ENCODE assay signal across 8 cellular contexts in the genomic region with DNA sequence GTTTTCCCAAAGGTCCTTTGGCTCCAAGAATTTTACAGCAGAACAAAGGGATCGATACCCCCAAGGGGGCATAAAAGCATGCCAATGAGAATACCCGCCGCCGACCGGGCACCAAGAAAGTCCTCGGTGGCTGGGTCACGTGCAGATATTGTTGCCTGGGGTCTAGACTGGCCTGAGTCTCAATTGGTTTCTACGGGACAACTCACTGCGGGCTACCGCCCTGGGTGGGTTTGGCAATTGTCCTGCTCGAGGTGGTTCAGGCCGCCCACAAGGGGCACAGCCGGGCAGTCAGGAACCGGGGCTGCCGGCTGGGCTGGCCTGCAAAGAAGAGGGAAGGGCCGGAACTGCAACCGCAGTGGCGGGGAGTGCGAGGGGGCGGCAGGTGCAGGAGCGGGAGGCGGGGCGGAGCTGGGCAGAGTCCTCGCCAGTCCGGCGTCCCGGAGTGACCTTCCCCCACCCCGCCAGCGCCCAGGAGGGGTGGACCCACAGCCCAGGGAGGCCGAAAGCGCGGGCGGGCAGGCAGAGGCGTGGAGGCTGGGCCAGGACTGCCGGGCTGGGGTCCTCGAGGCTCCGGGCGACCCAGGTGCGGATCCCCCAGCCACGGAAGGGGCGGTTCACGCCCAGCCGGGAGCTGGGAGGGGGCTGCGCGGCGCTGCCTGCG. TPM values are rescaled to one million over a fixed set of nuclear protein-coding genes. Genes with fewer than 3 reads are reported as not detected.
DNase-seq lines count a peak whose midpoint lies in the region; ATAC-seq and TF ChIP-seq lines count a peak whose summit lies in the region.

No MANE protein-coding gene starts in this region.

- H3K9me3 Mint-ChIP-seq in endodermal cell, result no peaks in the 10 kb centered on the region

- H3K36me3 ChIP-seq in ACC112 (ENCODE audit: insufficient read depth, low read length) (no peaks in the 10 kb centered on the region), endodermal cell (ENCODE audit: control insufficient read depth, insufficient read depth, low read length) (no peaks in the 10 kb centered on the region), tibial artery (no peaks in the 10 kb centered on the region)

- TF ChIP-seq CTCF in GM12865 (IDR thresholded peaks at IDR 0.05; ENCODE audit: insufficient read depth, low read depth, low read length, missing control alignments) (no peak), WI38 (IDR thresholded peaks at IDR 0.05; ENCODE audit: low read depth, low read length) (no peak), endodermal cell (conservative IDR thresholded peaks at IDR 0.05) (no peak), tibial artery (IDR thresholded peaks at IDR 0.05) (no peak)

- H3K4me1 ChIP-seq in ACC112 (ENCODE audit: control insufficient read depth, insufficient read depth, low read length, unreplicated experiment) (peaks cover 25% of the 10 kb centered on the region), endodermal cell (ENCODE audit: control insufficient read depth, insufficient read depth, low read length) (peaks cover 8% of the 10 kb centered on the region), tibial artery (peaks cover 0 to 46% (median 24%) of the 10 kb centered on the region in 4 donors)

- H3K9me3 ChIP-seq in endodermal cell (ENCODE audit: control insufficient read depth, low read length) (no peaks in the 10 kb centered on the region), tibial artery (no peaks in the 10 kb centered on the region)

- H3K27ac ChIP-seq in ACC112 (ENCODE audit: low read depth, low read length), result no peak overlapping the region
- H3K27ac ChIP-seq in endodermal cell (ENCODE audit: low read depth, low read length), result peak overlapping the region; percentile 96
- H3K27ac ChIP-seq in tibial artery, result peak overlapping the region; percentile 67 to 74

- peak overlapping the region; percentile 74 for H2AFZ ChIP-seq in ACC112 (ENCODE audit: low read length, unreplicated experiment)

- no peaks in the 10 kb centered on the region for H3K27me3 Mint-ChIP-seq in endodermal cell (ENCODE audit: insufficient read depth)

- DNase-seq in GM12865 (ENCODE audit: low read depth) (peak; percentile 61), NCI-H146 (lab: John Stamatoyannopoulos, UW) (peak; percentile 95), endodermal cell (peak; percentile 92), midbrain (lab: John Stamatoyannopoulos, UW) (peak; percentile 78), tibial artery (peak; percentile 50 to 81)

- 4 to 6% methylated on average over 3 to 47 of the region's 47 CpGs for WGBS in endodermal cell (ENCODE audit: insufficient coverage in 1 of 2, insufficient read length in 1 of 2), 2 experiments

- peak overlapping the region; percentile 37 for H3K27ac Mint-ChIP-seq in endodermal cell

- H3K36me3 Mint-ChIP-seq in endodermal cell (ENCODE audit: low read depth), result no peaks in the 10 kb centered on the region

- peaks cover 49% of the 10 kb centered on the region for H3K4me1 Mint-ChIP-seq in endodermal cell

- peak; percentile 44 for ATAC-seq in HG02759 (IDR thresholded peaks at IDR 0.05; ENCODE audit: unreplicated experiment)

- intact Hi-C loops in tibial artery (cut with DNase I; ENCODE audit: low total_unique reads), result no loop called here

- H3K27me3 ChIP-seq in ACC112 (ENCODE audit: insufficient read depth, low read length) (peaks cover 22% of the 10 kb centered on the region), endodermal cell (ENCODE audit: control insufficient read depth, insufficient read depth, low read length, poor library complexity, severe bottlenecking) (peaks cover 20% of the 10 kb centered on the region), tibial artery (no peaks in the 10 kb centered on the region)

- H3K9ac ChIP-seq in endodermal cell (ENCODE audit: extremely low read depth, low read length, poor library complexity, severe bottlenecking), result peak overlapping the region; percentile 19

- H3K4me3 ChIP-seq in ACC112 (ENCODE audit: low read depth, low read length) (peak overlapping the region; percentile 90), GM12865 (ENCODE audit: low read depth, low read length) (peak overlapping the region; percentile 86), WI38 (ENCODE audit: low read depth, low read length) (peak overlapping the region; percentile 89), endodermal cell (ENCODE audit: low read length) (peak overlapping the region; percentile 75), tibial artery (peak overlapping the region; percentile 66 to 81)

- peaks cover 14% of the 10 kb centered on the region for H3K79me2 ChIP-seq in ACC112 (ENCODE audit: control insufficient read depth, insufficient read depth, low read length, unreplicated experiment)

- peak overlapping the region; percentile 76 for H3K4me3 Mint-ChIP-seq in endodermal cell

RNA-seq across cellular contexts. Expression of a gene that starts 0.9 kb away (rescaled TPM):
- total RNA-seq in endodermal cell, result 10 to 100 TPM; 49.9 to 56.3 TPM
- polyA plus RNA-seq in endodermal cell (2013, experiment 1 of 2), result 68.1 TPM
- 67.6 TPM for polyA plus RNA-seq in endodermal cell (2013, experiment 2 of 2)
